14 cellular contexts compared by ENCODE assay signal in genomic region chr2:173997779-173998178, GRCh38. TPM values are rescaled to one million over a fixed set of nuclear protein-coding genes. Genes with fewer than 3 reads are reported as not detected.
DNase-seq lines count a peak whose midpoint lies in the region; ATAC-seq and TF ChIP-seq lines count a peak whose summit lies in the region.
"Had no signal": no experiment of that assay in that cellular context is flagged by ENCODE, and none has a peak within 500 bp of the region (broad histone marks: within the 10 kb centered on the region; RNA-seq: fewer than 3 reads in every experiment).

No MANE protein-coding gene starts in this region.

- H3K9ac ChIP-seq in SU-DHL-6 (ENCODE audit: low read length) (no peak overlapping the region), stomach smooth muscle (ENCODE audit: low read length in 2 of 2) (no peak overlapping the region)

- peaks cover 5% of the 10 kb centered on the region; the same call in 1 of the 2 replicates for H3F3A ChIP-seq in SU-DHL-6 (ENCODE audit: insufficient read depth)

- H3K27ac ChIP-seq in SU-DHL-6 (ENCODE audit: low read depth, low read length), result no peak overlapping the region
- peak overlapping the region; percentile 27 to 84 for H3K27ac ChIP-seq in left lung
- H3K27ac ChIP-seq in stomach smooth muscle (ENCODE audit: low read length), result peak overlapping the region; percentile 50

- intact Hi-C loops in left lung (cut with DNase I), result no loop called here

- H3K4me1 ChIP-seq in left lung (peaks cover 6 to 35% of the 10 kb centered on the region in 2 donors), stomach smooth muscle (ENCODE audit: control insufficient read depth, insufficient read depth, low read length) (peaks cover 19% of the 10 kb centered on the region)

- no peaks in the 10 kb centered on the region for H3K9me2 ChIP-seq in SU-DHL-6 (replicated peaks; ENCODE audit: insufficient read depth, low read length)

- H3K4me3 ChIP-seq in LNCaP clone FGC (ENCODE audit: low read depth, low read length), result no peak overlapping the region
- H3K4me3 ChIP-seq in SU-DHL-6 (ENCODE audit: insufficient read depth, low read length, poor library complexity, severe bottlenecking), result no peak overlapping the region
- H3K4me3 ChIP-seq in left lung, result no peak overlapping the region
- H3K4me3 ChIP-seq in stomach smooth muscle (ENCODE audit: low read length in 2 of 2), result peak overlapping the region; percentile 3 to 47
- H3K4me3 ChIP-seq: K562 had no signal

- H3K4me1 Mint-ChIP-seq in activated T-helper 17 cell treated with anti-CD3 and anti-CD28 coated beads, Interleukin-2, amount 50 U/mL, for 72 hours, result peaks cover 4% of the 10 kb centered on the region

- H4K20me1 ChIP-seq in SU-DHL-6 (ENCODE audit: low read depth, low read length), result no peaks in the 10 kb centered on the region

- DNase-seq in LNCaP clone FGC (ENCODE audit: low read depth) (peak; percentile 72), left lung (no peak), middle frontal gyrus (ENCODE audit: extremely low spot score, low spot score) (no peak), GM03348 (ENCODE audit: low spot score) (no peak)
- no peak for DNase-seq in activated CD8-positive, alpha-beta memory T cell treated with anti-CD3 and anti-CD28 coated beads, Interleukin-2, amount 50 U/mL, for 48 hours
- DNase-seq: CD4-positive, alpha-beta T cell; mammary epithelial cell; stimulated activated CD4-positive, alpha-beta T cell treated with anti-CD3 and anti-CD28 coated beads, Interleukin-4, amount 100 ng/mL, for 24 hours had no signal

- H3K27ac Mint-ChIP-seq in activated T-helper 17 cell treated with anti-CD3 and anti-CD28 coated beads, Interleukin-2, amount 50 U/mL, for 72 hours, result no peak overlapping the region
- H3K27ac Mint-ChIP-seq: activated T-helper 2 cell treated with anti-CD3 and anti-CD28 coated beads, Interferon-gamma antibody, Interleukin-2, Interleukin-4, amounts not matched to agents 10 μg/mL and 5 μg/mL and 100 μg/mL, durations not matched to agents 14 hours and 24 hours and 36 hours; CD4-positive, alpha-beta T cell; stimulated activated naive CD8-positive, alpha-beta T cell treated with anti-CD3 and anti-CD28 coated beads, Interleukin-15, Interleukin-2, amounts not matched to agents 100 ng/mL and 50 ng/mL, for 24 hours had no signal

- H3K27me3 Mint-ChIP-seq in activated T-helper 17 cell treated with anti-CD3 and anti-CD28 coated beads, Interleukin-2, amount 50 U/mL, for 72 hours, result peaks cover 6% of the 10 kb centered on the region
- H3K27me3 Mint-ChIP-seq: CD4-positive, alpha-beta T cell had no signal

- H3K27me3 ChIP-seq in SU-DHL-6 (ENCODE audit: low read length) (no peaks in the 10 kb centered on the region), left lung (no peaks in the 10 kb centered on the region), stomach smooth muscle (ENCODE audit: control insufficient read depth in 1 of 2, insufficient read depth in 2 of 2, low read length in 2 of 2) (no peaks in the 10 kb centered on the region)

- no peaks in the 10 kb centered on the region for H3K9me3 Mint-ChIP-seq in activated T-helper 17 cell treated with anti-CD3 and anti-CD28 coated beads, Interleukin-2, amount 50 U/mL, for 72 hours
- H3K9me3 Mint-ChIP-seq: activated T-helper 2 cell treated with anti-CD3 and anti-CD28 coated beads, Interferon-gamma antibody, Interleukin-2, Interleukin-4, amounts not matched to agents 10 μg/mL and 5 μg/mL and 100 μg/mL, durations not matched to agents 14 hours and 24 hours and 36 hours; CD4-positive, alpha-beta T cell; stimulated activated naive CD8-positive, alpha-beta T cell treated with anti-CD3 and anti-CD28 coated beads, Interleukin-15, Interleukin-2, amounts not matched to agents 100 ng/mL and 50 ng/mL, for 24 hours had no signal

- TF ChIP-seq CTCF in LNCaP clone FGC (IDR thresholded peaks at IDR 0.05; ENCODE audit: control insufficient read depth, extremely low read depth, insufficient read depth), result no peak
- no peak for TF ChIP-seq CTCF in SU-DHL-6 (IDR thresholded peaks at IDR 0.05; ENCODE audit: insufficient read depth, low read length, poor library complexity, severe bottlenecking)
- no peak for TF ChIP-seq CTCF in left lung (IDR thresholded peaks at IDR 0.05)

- H2AFZ ChIP-seq in SU-DHL-6 (ENCODE audit: low read depth, low read length, severe bottlenecking), result peak overlapping the region; percentile 69

- peak; percentile 16 for ATAC-seq in left lung
- ATAC-seq in activated T-helper 17 cell treated with anti-CD3 and anti-CD28 coated beads, Interleukin-2, amount 50 U/mL, for 72 hours (replicated peaks), result no peak
- ATAC-seq: K562 had no signal

- H3K36me3 ChIP-seq in SU-DHL-6 (ENCODE audit: low read length), result no peaks in the 10 kb centered on the region
- H3K36me3 ChIP-seq in left lung, result no peaks in the 10 kb centered on the region
- H3K36me3 ChIP-seq in stomach smooth muscle (ENCODE audit: control insufficient read depth in 2 of 2, insufficient read depth in 2 of 2, low read length in 2 of 2), result no peaks in the 10 kb centered on the region

- peak overlapping the region; percentile 37 for H3K4me2 ChIP-seq in SU-DHL-6 (ENCODE audit: low read depth, low read length, poor library complexity, severe bottlenecking)

- no peaks in the 10 kb centered on the region for H3K36me3 Mint-ChIP-seq in activated T-helper 17 cell treated with anti-CD3 and anti-CD28 coated beads, Interleukin-2, amount 50 U/mL, for 72 hours (ENCODE audit: low read depth)

- no peaks in the 10 kb centered on the region for H3K79me2 ChIP-seq in SU-DHL-6 (ENCODE audit: insufficient read depth, low read length)

- H3K9me3 ChIP-seq in SU-DHL-6 (ENCODE audit: insufficient read depth, low read length) (no peaks in the 10 kb centered on the region), left lung (no peaks in the 10 kb centered on the region), stomach smooth muscle (ENCODE audit: control insufficient read depth in 2 of 2, low read length in 2 of 2) (no peaks in the 10 kb centered on the region)

- H3K4me3 Mint-ChIP-seq in activated T-helper 17 cell treated with anti-CD3 and anti-CD28 coated beads, Interleukin-2, amount 50 U/mL, for 72 hours, result no peak overlapping the region
- H3K4me3 Mint-ChIP-seq: CD4-positive, alpha-beta T cell; stimulated activated naive CD8-positive, alpha-beta T cell treated with anti-CD3 and anti-CD28 coated beads, Interleukin-15, Interleukin-2, amounts not matched to agents 100 ng/mL and 50 ng/mL, for 24 hours had no signal

RNA-seq across cellular contexts. Expression of gene SP3, which starts 32.6 kb away (rescaled TPM):
- total RNA-seq in left lung, result 10 to 100 TPM; 69.0 to 84.3 TPM
- total RNA-seq in activated T-helper 17 cell treated with anti-CD3 and anti-CD28 coated beads, Interleukin-2, amount 50 U/mL, for 72 hours, result 100 to 1,000 TPM in 1 of 2 donors, 10 to 100 TPM in 1; 84.4 to 103 TPM

Comparison
In these comparisons a context has a peak if more than half of its experiments do, and no peak if none do; other contexts are left out.
1. H3K4me3 ChIP-seq: peak in stomach smooth muscle (2 of 2); none in LNCaP clone FGC (single experiment), SU-DHL-6 (single experiment) and left lung (0 of 2).